In genomic region chr5:139012170-139012569, GRCh38 we compare ENCODE assay signal across 16 cellular contexts.
DNase-seq lines count a peak whose midpoint lies in the region; ATAC-seq and TF ChIP-seq lines count a peak whose summit lies in the region.
"Had no signal": no experiment of that assay in that cellular context is flagged by ENCODE, and none has a peak within 500 bp of the region (broad histone marks: within the 10 kb centered on the region; RNA-seq: fewer than 3 reads in every experiment).

No MANE protein-coding gene starts in this region.

- H2AK9ac ChIP-seq in IMR-90 (replicated peaks; ENCODE audit: low read depth, low read length, poor library complexity) = no peak overlapping the region

- in situ Hi-C loops in IMR-90 (cut with MboI; ENCODE audit: low sequenced_read_pairs) = no loop called here

- peaks cover 30% of the 10 kb centered on the region for H3K36me3 Mint-ChIP-seq in activated naive CD4-positive, alpha-beta T cell treated with anti-CD3 and anti-CD28 coated beads, Interleukin-2, amount 50 U/mL, for 24 hours
- no peaks in the 10 kb centered on the region for H3K36me3 Mint-ChIP-seq in glutamatergic neuron (ENCODE audit: unreplicated experiment)
- H3K36me3 Mint-ChIP-seq in osteocyte (ENCODE audit: unreplicated experiment) = peaks cover 11% of the 10 kb centered on the region

- TF ChIP-seq CTCF in IMR-90 (conservative IDR thresholded peaks at IDR 0.05; ENCODE audit: low read depth, low read length) (no peak), glutamatergic neuron (IDR thresholded peaks at IDR 0.05; ENCODE audit: partially characterized antibody, unreplicated experiment) (no peak), osteocyte (IDR thresholded peaks at IDR 0.05) (no peak)

- no peaks in the 10 kb centered on the region for H3K9me3 Mint-ChIP-seq in activated naive CD4-positive, alpha-beta T cell treated with anti-CD3 and anti-CD28 coated beads, Interleukin-2, amount 50 U/mL, for 24 hours
- H3K9me3 Mint-ChIP-seq in glutamatergic neuron (ENCODE audit: unreplicated experiment) (peaks cover 5% of the 10 kb centered on the region), osteocyte (ENCODE audit: unreplicated experiment) (no peaks in the 10 kb centered on the region)
- H3K9me3 Mint-ChIP-seq: HFFc6 had no signal

- no peak overlapping the region for H4K8ac ChIP-seq in IMR-90 (ENCODE audit: low read depth in 2 of 2, low read length in 2 of 2)

- no peak overlapping the region for H2AFZ ChIP-seq in IMR-90 (replicated peaks; ENCODE audit: low read length, poor library complexity)

- no peak overlapping the region for H3K4ac ChIP-seq in IMR-90 (ENCODE audit: low read depth, low read length)

- no peak overlapping the region for H3K27ac ChIP-seq in IMR-90 (ENCODE audit: insufficient read depth, low read length)

- peaks cover 3% of the 10 kb centered on the region; the same call in 1 of the 2 replicates for H3K4me1 ChIP-seq in IMR-90 (ENCODE audit: control insufficient read depth, insufficient read depth, low read length)

- no peak overlapping the region for H4K5ac ChIP-seq in IMR-90 (ENCODE audit: low read depth, low read length)

- H4K20me1 ChIP-seq in IMR-90 (ENCODE audit: insufficient read depth, low read length) = no peaks in the 10 kb centered on the region

- H3K27ac Mint-ChIP-seq in activated naive CD4-positive, alpha-beta T cell treated with anti-CD3 and anti-CD28 coated beads, Interleukin-2, amount 50 U/mL, for 24 hours = no peak overlapping the region
- H3K27ac Mint-ChIP-seq in glutamatergic neuron (ENCODE audit: unreplicated experiment) (peak overlapping the region; percentile 59), osteocyte (ENCODE audit: unreplicated experiment) (peak overlapping the region; percentile 53)
- H3K27ac Mint-ChIP-seq: HFFc6 had no signal

- no peaks in the 10 kb centered on the region for H3K4me1 Mint-ChIP-seq in activated naive CD4-positive, alpha-beta T cell treated with anti-CD3 and anti-CD28 coated beads, Interleukin-2, amount 50 U/mL, for 24 hours
- peaks cover 12% of the 10 kb centered on the region for H3K4me1 Mint-ChIP-seq in glutamatergic neuron (ENCODE audit: low read depth, unreplicated experiment)
- peaks cover 6% of the 10 kb centered on the region for H3K4me1 Mint-ChIP-seq in osteocyte (ENCODE audit: unreplicated experiment)

- H3K9me3 ChIP-seq in IMR-90 (ENCODE audit: control insufficient read depth, insufficient read depth, low read length) = no peaks in the 10 kb centered on the region

- no peak overlapping the region for H3K4me3 ChIP-seq in IMR-90 (ENCODE audit: insufficient read depth, low read depth, low read length)
- H3K4me3 ChIP-seq: K562 had no signal

- H3K23ac ChIP-seq in IMR-90 (ENCODE audit: low read depth, low read length) = no peak overlapping the region

- H3K9ac ChIP-seq in IMR-90 (ENCODE audit: low read depth, low read length) = no peak overlapping the region

- no peak overlapping the region for H3K18ac ChIP-seq in IMR-90 (ENCODE audit: low read depth, low read length)

- H2BK5ac ChIP-seq in IMR-90 (ENCODE audit: low read depth, low read length, poor library complexity, severe bottlenecking) = no peak overlapping the region

- H2AK5ac ChIP-seq in IMR-90 (ENCODE audit: low read depth, low read length) = 0 out of 2 replicates have a peak overlapping the region, but pooled peaks have one; percentile 15

- no peaks in the 10 kb centered on the region; the same call in 1 of the 2 replicates for H3K36me3 ChIP-seq in IMR-90 (ENCODE audit: control insufficient read depth, insufficient read depth, low read length)

- no peak overlapping the region for H3K56ac ChIP-seq in IMR-90 (ENCODE audit: extremely low read depth, insufficient read depth, low read length)

- H3K14ac ChIP-seq in IMR-90 (replicated peaks; ENCODE audit: low read depth, low read length) = no peak overlapping the region

- H3K27me3 ChIP-seq in IMR-90 (ENCODE audit: control insufficient read depth, insufficient read depth, low read length) = no peaks in the 10 kb centered on the region

- ATAC-seq in IMR-90 (ENCODE audit: low read depth) (no peak), Right ventricle myocardium superior (ENCODE audit: poor library complexity) (no peak), SK-N-SH treated with all-trans-retinoic acid at 6 μM for 48 hours (no peak)
- ATAC-seq: K562 had no signal

- H2BK15ac ChIP-seq in IMR-90 (ENCODE audit: low read depth, low read length) = no peak overlapping the region

- no peaks in the 10 kb centered on the region for H3K79me1 ChIP-seq in IMR-90 (ENCODE audit: low read depth in 1 of 2, low read length in 2 of 2)

- H4K91ac ChIP-seq in IMR-90 (ENCODE audit: insufficient read depth, low read depth, low read length) = no peak overlapping the region

- DNase-seq in activated naive CD4-positive, alpha-beta T cell treated with anti-CD3 and anti-CD28 coated beads, Interleukin-2, amount 50 U/mL, for 16 hours = no peak
- DNase-seq in IMR-90 (no peak), glutamatergic neuron (no peak), osteocyte (ENCODE audit: extremely low spot score, unreplicated experiment) (no peak), Right ventricle myocardium superior (no peak)
- DNase-seq in activated CD4-positive, CD25-positive, alpha-beta regulatory T cell treated with anti-CD3 and anti-CD28 coated beads, Interleukin-2, amount 50 U/mL, for 72 hours = no peak
- DNase-seq: AML-193, DND-41, GDM1, GOT3, HFFc6, NCI-H1048, NCI-H69 had no signal

- no peaks in the 10 kb centered on the region for H3K27me3 Mint-ChIP-seq in activated naive CD4-positive, alpha-beta T cell treated with anti-CD3 and anti-CD28 coated beads, Interleukin-2, amount 50 U/mL, for 24 hours
- H3K27me3 Mint-ChIP-seq in glutamatergic neuron (ENCODE audit: unreplicated experiment) (peaks cover 2% of the 10 kb centered on the region), osteocyte (ENCODE audit: unreplicated experiment) (no peaks in the 10 kb centered on the region)

- no peaks in the 10 kb centered on the region; the same call in 1 of the 2 replicates for H3K9me1 ChIP-seq in IMR-90 (ENCODE audit: insufficient read depth, low read length)

- CTCF ChIA-PET in IMR-90 (lab: Yijun Ruan, JAX) = no interaction called here

- H3K4me3 Mint-ChIP-seq in activated naive CD4-positive, alpha-beta T cell treated with anti-CD3 and anti-CD28 coated beads, Interleukin-2, amount 50 U/mL, for 24 hours = peak overlapping the region; percentile 58
- H3K4me3 Mint-ChIP-seq in glutamatergic neuron (ENCODE audit: unreplicated experiment) = peak overlapping the region; percentile 34
- peak overlapping the region; percentile 39 for H3K4me3 Mint-ChIP-seq in osteocyte (ENCODE audit: unreplicated experiment)
- H3K4me3 Mint-ChIP-seq: HFFc6 had no signal

- H2BK20ac ChIP-seq in IMR-90 (ENCODE audit: low read depth, low read length) = no peak overlapping the region

- BruUV-seq in IMR-90 (replicated peaks; lab: Mats Ljungman, UMichigan) = no TSS peak

- WGBS in IMR-90 (ENCODE audit: extremely low coverage in 2 of 2, insufficient read length in 1 of 2), 2 experiments = no CpG with 5 or more reads among the region's 4 CpGs

- no peak overlapping the region for H3K4me2 ChIP-seq in IMR-90 (ENCODE audit: low read depth, low read length)

- POLR2A ChIA-PET in IMR-90 (lab: Charles Lee; ENCODE audit: unreplicated experiment) = no interaction called here

- intact Hi-C loops in IMR-90 (cut with micrococcal nuclease) (no loop called here), Right ventricle myocardium superior (cut with DNase I) (no loop called here)

- TF ChIP-seq POLR2A in IMR-90 (IDR thresholded peaks at IDR 0.05; ENCODE audit: low read depth, low read length) = no peak

- dilution Hi-C loops in IMR-90 (cut with HindIII; ENCODE audit: low sequenced_read_pairs, unreplicated experiment) = no loop called here

- TF ChIP-seq RAD21 in IMR-90 (IDR thresholded peaks at IDR 0.05; ENCODE audit: low read length) = no peak

- H2BK120ac ChIP-seq in IMR-90 (ENCODE audit: low read depth, low read length) = no peak overlapping the region

TF ChIP-seq in IMR-90, 13 proteins besides CTCF, POLR2A, EP300 and RAD21:
- TF ChIP-seq MAFK (IDR thresholded peaks at IDR 0.05; ENCODE audit: low read depth, low read length) = no peak
- no peak for TF ChIP-seq CHD1 (IDR thresholded peaks at IDR 0.05; ENCODE audit: low read depth, low read length)

TF ChIP-seq in SK-N-SH treated with all-trans-retinoic acid at 6 μM for 48 hours, 23 proteins besides CTCF, POLR2A, EP300 and RAD21:
- no peak for TF ChIP-seq ZFP30 (CRISPR knock-in tag; IDR thresholded peaks at IDR 0.05)
- TF ChIP-seq OSR1 (CRISPR knock-in tag; IDR thresholded peaks at IDR 0.05) = no peak
- no peak for TF ChIP-seq PPARA (CRISPR knock-in tag; IDR thresholded peaks at IDR 0.05; ENCODE audit: borderline replicate concordance)
- no peak for TF ChIP-seq ZNF8 (CRISPR knock-in tag; IDR thresholded peaks at IDR 0.05)
- TF ChIP-seq CSDC2 (CRISPR knock-in tag; IDR thresholded peaks at IDR 0.05) = no peak
- no peak for TF ChIP-seq SNAI2 (CRISPR knock-in tag; IDR thresholded peaks at IDR 0.05)
- TF ChIP-seq TSHZ2 (CRISPR knock-in tag; IDR thresholded peaks at IDR 0.05) = no peak
- no peak for TF ChIP-seq BACH2 (CRISPR knock-in tag; IDR thresholded peaks at IDR 0.05; ENCODE audit: borderline replicate concordance)
